ENCODE assay signal across 9 cellular contexts in genomic region chr15:25670025-25670554, GRCh38.
DNase-seq lines count a peak whose midpoint lies in the region; ATAC-seq and TF ChIP-seq lines count a peak whose summit lies in the region.
"Had no signal": no experiment of that assay in that cellular context is flagged by ENCODE, and none has a peak within 500 bp of the region (broad histone marks: within the 10 kb centered on the region; RNA-seq: fewer than 3 reads in every experiment).

No MANE protein-coding gene starts in this region.

- no peak overlapping the region for H2BK120ac ChIP-seq in mesendoderm (ENCODE audit: low read depth, low read length)

- intact Hi-C loops in breast epithelium (cut with DNase I; ENCODE audit: low total_unique reads) (no loop called here), mammary epithelial cell (cut with micrococcal nuclease) (no loop called here), uterus (cut with DNase I; ENCODE audit: low total_unique reads) (loop anchor here (10.0 kb wide), 1 partner anchor 65 kb away; no protein-coding TSS in a partner anchor)

- H3K18ac ChIP-seq in mesendoderm (ENCODE audit: low read length) = peak overlapping the region; percentile 35

- H2BK15ac ChIP-seq in mesendoderm (replicated peaks; ENCODE audit: low read depth) = no peak overlapping the region

- dilution Hi-C loops in mammary epithelial cell (cut with HindIII; ENCODE audit: low sequenced_read_pairs) = no loop called here

- no peak overlapping the region for H3K23ac ChIP-seq in mesendoderm (ENCODE audit: low read length)

- H3K79me2 ChIP-seq in mammary epithelial cell (ENCODE audit: insufficient read depth, low read length) = no peaks in the 10 kb centered on the region
- no peaks in the 10 kb centered on the region for H3K79me2 ChIP-seq in mesendoderm (ENCODE audit: control insufficient read depth, insufficient read depth, low read length)

- no peak for TF ChIP-seq POLR2A in breast epithelium (IDR thresholded peaks at IDR 0.05)
- no peak for TF ChIP-seq POLR2A in uterus (IDR thresholded peaks at IDR 0.05)

- H2AK5ac ChIP-seq in mesendoderm (ENCODE audit: low read length) = no peak overlapping the region

- no peak overlapping the region for H4K8ac ChIP-seq in mesendoderm (ENCODE audit: low read depth, low read length)

- no peak overlapping the region for H3K9ac ChIP-seq in mammary epithelial cell (ENCODE audit: insufficient read depth, low read length)
- H3K9ac ChIP-seq in endocrine pancreas (ENCODE audit: control insufficient read depth, insufficient read depth, low read length) = no peak overlapping the region
- H3K9ac ChIP-seq in mesendoderm (ENCODE audit: low read length) = peak overlapping the region; percentile 39

- BruUV-seq in mammary epithelial cell (replicated peaks; lab: Mats Ljungman, UMichigan) = no TSS peak

- peak overlapping the region; percentile 46 for H3K4ac ChIP-seq in mesendoderm (ENCODE audit: low read depth, low read length)

- H2BK5ac ChIP-seq in mesendoderm (ENCODE audit: low read length) = peak overlapping the region; percentile 83

- DNase-seq in breast epithelium (ENCODE audit: low spot score in 2 of 2) = no peak
- DNase-seq in mammary epithelial cell = no peak
- peak; percentile 95 for DNase-seq in mesendoderm
- DNase-seq in uterus = peak; percentile 64 to 85
- no peak for DNase-seq in SK-N-DZ (ENCODE audit: low spot score)
- no peak for DNase-seq in NCI-H1048 (lab: John Stamatoyannopoulos, UW)

- H2AFZ ChIP-seq in mammary epithelial cell (ENCODE audit: low read depth, low read length) = no peak overlapping the region

- H3K4me3 ChIP-seq in breast epithelium (peak overlapping the region in 2 of 3 donors; percentile 6 to 29), mammary epithelial cell (replicated peaks in 1 of 3; ENCODE audit: insufficient read depth in 1 of 3, low read depth in 2 of 3, low read length in 3 of 3) (no peak overlapping the region), endocrine pancreas (ENCODE audit: control insufficient read depth, insufficient read depth, low read length) (peak overlapping the region; percentile 56), mesendoderm (ENCODE audit: low read length) (no peak overlapping the region), uterus (no peak overlapping the region)

- no peak overlapping the region for H3K27ac ChIP-seq in breast epithelium
- H3K27ac ChIP-seq in mammary epithelial cell (ENCODE audit: insufficient read depth, low read depth, low read length) = no peak overlapping the region
- peak overlapping the region; percentile 80 for H3K27ac ChIP-seq in mesendoderm (ENCODE audit: low read depth, low read length)
- H3K27ac ChIP-seq in uterus = peak overlapping the region; percentile 37 to 61

- no peak overlapping the region for H4K5ac ChIP-seq in mesendoderm (ENCODE audit: low read length)

- no peaks in the 10 kb centered on the region for H3K79me1 ChIP-seq in mesendoderm (ENCODE audit: low read length)

- WGBS in mammary epithelial cell (ENCODE audit: low coverage, missing lambda C conversion rate) = 7% methylated on average over 15 of the region's 15 CpGs
- no CpG with 5 or more reads among the region's 15 CpGs for WGBS in mesendoderm (ENCODE audit: extremely low coverage, insufficient coverage, low lambda C conversion rate)

- H3K9me3 ChIP-seq in breast epithelium (no peaks in the 10 kb centered on the region), mammary epithelial cell (replicated peaks; ENCODE audit: insufficient read depth, low read length) (peaks cover 41% of the 10 kb centered on the region), endocrine pancreas (ENCODE audit: control insufficient read depth, low read length) (no peaks in the 10 kb centered on the region), uterus (no peaks in the 10 kb centered on the region)

- CTCF ChIA-PET in mammary epithelial cell (lab: Charles Lee; ENCODE audit: low non-redundant PET) = no interaction called here

- H3K56ac ChIP-seq in mesendoderm (ENCODE audit: low read length) = peak overlapping the region; percentile 72

- no peaks in the 10 kb centered on the region for H4K20me1 ChIP-seq in mammary epithelial cell (ENCODE audit: insufficient read depth, low read length)

- in situ Hi-C loops in mammary epithelial cell (cut with MboI; ENCODE audit: low sequenced_read_pairs in 2 of 2) = no loop called here

- H3K4me1 ChIP-seq in breast epithelium (peaks cover 2 to 5% of the 10 kb centered on the region in 2 donors), mammary epithelial cell (ENCODE audit: insufficient read depth, low read length) (no peaks in the 10 kb centered on the region), endocrine pancreas (ENCODE audit: control insufficient read depth, insufficient read depth, low read length) (no peaks in the 10 kb centered on the region), mesendoderm (ENCODE audit: control insufficient read depth, low read depth, low read length) (peaks cover 2% of the 10 kb centered on the region), uterus (no peaks in the 10 kb centered on the region)

- no peaks in the 10 kb centered on the region for H3K27me3 ChIP-seq in breast epithelium
- H3K27me3 ChIP-seq in mammary epithelial cell (ENCODE audit: insufficient read depth, low read length) = no peaks in the 10 kb centered on the region
- peaks cover 3% of the 10 kb centered on the region for H3K27me3 ChIP-seq in endocrine pancreas (ENCODE audit: control insufficient read depth, insufficient read depth, low read length)
- H3K27me3 ChIP-seq in mesendoderm (ENCODE audit: insufficient read depth, low read length, poor library complexity) = no peaks in the 10 kb centered on the region
- H3K27me3 ChIP-seq in uterus = no peaks in the 10 kb centered on the region

- H3K36me3 ChIP-seq in breast epithelium (no peaks in the 10 kb centered on the region), mammary epithelial cell (ENCODE audit: insufficient read depth, low read length) (no peaks in the 10 kb centered on the region), endocrine pancreas (ENCODE audit: control insufficient read depth, insufficient read depth, low read length) (no peaks in the 10 kb centered on the region), mesendoderm (ENCODE audit: control insufficient read depth, insufficient read depth, low read length) (no peaks in the 10 kb centered on the region), uterus (no peaks in the 10 kb centered on the region)

- no peak for ATAC-seq in HG02678 (IDR thresholded peaks at IDR 0.05; ENCODE audit: unreplicated experiment)
- ATAC-seq: activated T-helper 17 cell treated with anti-CD3 and anti-CD28 coated beads, Interleukin-2, amount 50 U/mL, for 72 hours had no signal

- H3K4me2 ChIP-seq in mammary epithelial cell (ENCODE audit: insufficient read depth, low read depth, low read length) (no peak overlapping the region), mesendoderm (ENCODE audit: low read length) (peak overlapping the region; percentile 49)

- TF ChIP-seq CTCF in breast epithelium (IDR thresholded peaks at IDR 0.05) (no peak), mammary epithelial cell (conservative IDR thresholded peaks at IDR 0.05 in 1 of 2, IDR thresholded peaks at IDR 0.05 in 1 of 2; ENCODE audit: extremely low read depth in 1 of 2, insufficient read depth in 1 of 2, low read depth in 1 of 2, low read length in 2 of 2) (no peak), uterus (IDR thresholded peaks at IDR 0.05) (no peak)

Comparison
In these comparisons a context has a peak if more than half of its experiments do, and no peak if none do; other contexts are left out.
1. H3K4me3 ChIP-seq: peak in breast epithelium (2 of 3) and endocrine pancreas (single experiment); none in mammary epithelial cell (0 of 3), mesendoderm (single experiment) and uterus (0 of 2).
2. DNase-seq: peak in mesendoderm (single experiment) and uterus (2 of 2); none in breast epithelium (0 of 2), mammary epithelial cell (single experiment), SK-N-DZ (single experiment) and NCI-H1048 (single experiment).
3. H3K27ac ChIP-seq: peak in mesendoderm (single experiment) and uterus (2 of 2); none in breast epithelium (0 of 2) and mammary epithelial cell (single experiment).